Comparison of ENCODE assay signal across 1 cellular context in the genomic region with DNA sequence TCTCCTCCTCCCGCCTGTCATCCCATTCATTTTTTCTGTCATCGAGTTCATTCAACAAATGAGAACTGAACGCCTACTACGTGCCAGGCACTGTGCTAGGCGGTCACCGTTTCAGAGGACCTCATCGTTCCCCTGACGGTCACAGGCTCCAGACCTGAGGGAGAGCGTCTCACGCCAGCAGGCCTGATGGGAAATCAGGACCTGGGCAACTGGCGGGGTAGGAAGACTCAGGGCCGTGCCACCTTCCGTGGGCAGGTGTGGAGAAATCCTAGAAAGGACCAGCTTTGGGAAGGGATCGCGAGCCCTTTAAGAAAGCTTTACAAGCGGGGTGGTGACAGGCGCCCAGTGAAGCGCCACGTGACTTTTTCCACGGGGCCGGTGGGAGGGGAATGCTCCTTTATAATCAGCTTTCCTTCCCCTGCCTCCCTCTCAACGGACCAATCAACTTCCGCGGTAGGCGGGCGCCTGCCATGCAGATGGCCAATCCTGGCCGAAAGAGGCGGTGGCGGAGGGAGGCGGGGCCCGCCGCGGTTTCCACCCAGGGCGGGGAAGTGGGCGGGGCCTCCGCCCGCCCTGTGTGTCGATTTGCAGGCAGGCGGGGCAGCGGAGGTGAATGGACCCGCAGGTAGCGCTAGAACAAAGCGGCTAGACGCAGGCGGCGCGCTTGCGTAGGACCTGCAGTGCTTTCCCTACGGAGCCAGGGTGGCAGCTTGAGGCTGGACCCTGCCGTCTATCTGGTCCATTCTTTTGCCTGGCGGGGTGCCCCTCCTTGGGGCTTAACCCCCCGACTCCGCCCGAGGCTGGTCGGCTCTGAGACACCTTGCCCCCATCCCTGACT.
TF ChIP-seq lines count a peak whose summit lies in the region.

No MANE protein-coding gene starts in this region.

TF ChIP-seq in K562, 482 proteins besides CTCF, POLR2A, EP300 and RAD21 (continued from another document and continues in another):
- TF ChIP-seq, protein P1, sequence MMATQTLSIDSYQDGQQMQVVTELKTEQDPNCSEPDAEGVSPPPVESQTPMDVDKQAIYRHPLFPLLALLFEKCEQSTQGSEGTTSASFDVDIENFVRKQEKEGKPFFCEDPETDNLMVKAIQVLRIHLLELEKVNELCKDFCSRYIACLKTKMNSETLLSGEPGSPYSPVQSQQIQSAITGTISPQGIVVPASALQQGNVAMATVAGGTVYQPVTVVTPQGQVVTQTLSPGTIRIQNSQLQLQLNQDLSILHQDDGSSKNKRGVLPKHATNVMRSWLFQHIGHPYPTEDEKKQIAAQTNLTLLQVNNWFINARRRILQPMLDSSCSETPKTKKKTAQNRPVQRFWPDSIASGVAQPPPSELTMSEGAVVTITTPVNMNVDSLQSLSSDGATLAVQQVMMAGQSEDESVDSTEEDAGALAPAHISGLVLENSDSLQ (IDR thresholded peaks at IDR 0.05): peak; percentile 83
- TF ChIP-seq MEF2D (tag; conservative IDR thresholded peaks at IDR 0.05; ENCODE audit: low read depth) (no peak), HDAC2 (IDR thresholded peaks at IDR 0.05) (peak; percentile 75), CBFA2T3 (IDR thresholded peaks at IDR 0.05) (no peak), PURB (CRISPR knock-in tag; IDR thresholded peaks at IDR 0.05; ENCODE audit: low read depth) (no peak), ZSCAN32 (CRISPR knock-in tag; IDR thresholded peaks at IDR 0.05) (no peak), TAL1 (IDR thresholded peaks at IDR 0.05) (no peak), SPI1 (IDR thresholded peaks at IDR 0.05; ENCODE audit: borderline replicate concordance, low read depth, low read length) (peak; percentile 6; the same call in 1 of the 2 replicates), TAF1 (IDR thresholded peaks at IDR 0.05; ENCODE audit: control insufficient read depth, extremely low read depth, insufficient read depth, low read length, severe bottlenecking) (no peak), ASH1L (IDR thresholded peaks at IDR 0.05; ENCODE audit: borderline replicate concordance, low read depth, partially characterized antibody) (peak; percentile 59), FOXK1 (CRISPR knock-in tag; IDR thresholded peaks at IDR 0.05; ENCODE audit: borderline replicate concordance) (no peak), NR2F6 (CRISPR knock-in tag; IDR thresholded peaks at IDR 0.05) (no peak), BRF1 (IDR thresholded peaks at IDR 0.05; ENCODE audit: borderline replicate concordance, extremely low read depth, insufficient read length) (no peak), ZNF311 (CRISPR knock-in tag; IDR thresholded peaks at IDR 0.05) (no peak), U2AF1 (optimal IDR thresholded peaks at IDR 0.05; ENCODE audit: low read depth, low read length) (no peak), KDM5B (IDR thresholded peaks at IDR 0.05; ENCODE audit: insufficient replicate concordance, low read depth, low read length) (peak; percentile 31), MAZ (CRISPR knock-in tag; conservative IDR thresholded peaks at IDR 0.05 in 1 of 2, IDR thresholded peaks at IDR 0.05 in 1 of 2) (peak in 1 of 2 experiments; percentile 34; a peak in 2 of 4 replicates), ZC3H4 (CRISPR knock-in tag; IDR thresholded peaks at IDR 0.05; ENCODE audit: borderline replicate concordance) (no peak), NFXL1 (CRISPR knock-in tag; IDR thresholded peaks at IDR 0.05) (no peak), POU5F1 (IDR thresholded peaks at IDR 0.05; ENCODE audit: borderline replicate concordance, low read depth, low read length, partially characterized antibody) (no peak), SIN3A (IDR thresholded peaks at IDR 0.05; ENCODE audit: borderline replicate concordance in 2 of 2, control insufficient read depth in 1 of 2, low read depth in 2 of 2, low read length in 2 of 2) (0 out of 4 replicates have a peak, but pooled peaks have one; percentile 36 to 69), ZC3H11A (IDR thresholded peaks at IDR 0.05; ENCODE audit: low read depth, low read length) (no peak), FOSL1 (tag; conservative IDR thresholded peaks at IDR 0.05) (no peak), PCBP2 (IDR thresholded peaks at IDR 0.05; ENCODE audit: low read depth, low read length, poor library complexity, severe bottlenecking) (no peak), HDAC3 (IDR thresholded peaks at IDR 0.05; ENCODE audit: borderline replicate concordance, partially characterized antibody) (no peak), TEAD4 (IDR thresholded peaks at IDR 0.05; ENCODE audit: low read length) (no peak), TEAD4 (CRISPR knock-in tag; IDR thresholded peaks at IDR 0.05; ENCODE audit: borderline replicate concordance) (no peak), HNRNPK (IDR thresholded peaks at IDR 0.05; ENCODE audit: low read depth, low read length, poor library complexity, severe bottlenecking) (no peak), ZNF124 (CRISPR knock-in tag; IDR thresholded peaks at IDR 0.05) (no peak), MXI1 (IDR thresholded peaks at IDR 0.05; ENCODE audit: low read depth, low read length) (peak; percentile 66)
- TF ChIP-seq, protein P2, sequence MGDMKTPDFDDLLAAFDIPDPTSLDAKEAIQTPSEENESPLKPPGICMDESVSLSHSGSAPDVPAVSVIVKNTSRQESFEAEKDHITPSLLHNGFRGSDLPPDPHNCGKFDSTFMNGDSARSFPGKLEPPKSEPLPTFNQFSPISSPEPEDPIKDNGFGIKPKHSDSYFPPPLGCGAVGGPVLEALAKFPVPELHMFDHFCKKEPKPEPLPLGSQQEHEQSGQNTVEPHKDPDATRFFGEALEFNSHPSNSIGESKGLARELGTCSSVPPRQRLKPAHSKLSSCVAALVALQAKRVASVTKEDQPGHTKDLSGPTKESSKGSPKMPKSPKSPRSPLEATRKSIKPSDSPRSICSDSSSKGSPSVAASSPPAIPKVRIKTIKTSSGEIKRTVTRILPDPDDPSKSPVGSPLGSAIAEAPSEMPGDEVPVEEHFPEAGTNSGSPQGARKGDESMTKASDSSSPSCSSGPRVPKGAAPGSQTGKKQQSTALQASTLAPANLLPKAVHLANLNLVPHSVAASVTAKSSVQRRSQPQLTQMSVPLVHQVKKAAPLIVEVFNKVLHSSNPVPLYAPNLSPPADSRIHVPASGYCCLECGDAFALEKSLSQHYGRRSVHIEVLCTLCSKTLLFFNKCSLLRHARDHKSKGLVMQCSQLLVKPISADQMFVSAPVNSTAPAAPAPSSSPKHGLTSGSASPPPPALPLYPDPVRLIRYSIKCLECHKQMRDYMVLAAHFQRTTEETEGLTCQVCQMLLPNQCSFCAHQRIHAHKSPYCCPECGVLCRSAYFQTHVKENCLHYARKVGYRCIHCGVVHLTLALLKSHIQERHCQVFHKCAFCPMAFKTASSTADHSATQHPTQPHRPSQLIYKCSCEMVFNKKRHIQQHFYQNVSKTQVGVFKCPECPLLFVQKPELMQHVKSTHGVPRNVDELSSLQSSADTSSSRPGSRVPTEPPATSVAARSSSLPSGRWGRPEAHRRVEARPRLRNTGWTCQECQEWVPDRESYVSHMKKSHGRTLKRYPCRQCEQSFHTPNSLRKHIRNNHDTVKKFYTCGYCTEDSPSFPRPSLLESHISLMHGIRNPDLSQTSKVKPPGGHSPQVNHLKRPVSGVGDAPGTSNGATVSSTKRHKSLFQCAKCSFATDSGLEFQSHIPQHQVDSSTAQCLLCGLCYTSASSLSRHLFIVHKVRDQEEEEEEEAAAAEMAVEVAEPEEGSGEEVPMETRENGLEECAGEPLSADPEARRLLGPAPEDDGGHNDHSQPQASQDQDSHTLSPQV (IDR thresholded peaks at IDR 0.05): no peak
- TF ChIP-seq, protein P3, sequence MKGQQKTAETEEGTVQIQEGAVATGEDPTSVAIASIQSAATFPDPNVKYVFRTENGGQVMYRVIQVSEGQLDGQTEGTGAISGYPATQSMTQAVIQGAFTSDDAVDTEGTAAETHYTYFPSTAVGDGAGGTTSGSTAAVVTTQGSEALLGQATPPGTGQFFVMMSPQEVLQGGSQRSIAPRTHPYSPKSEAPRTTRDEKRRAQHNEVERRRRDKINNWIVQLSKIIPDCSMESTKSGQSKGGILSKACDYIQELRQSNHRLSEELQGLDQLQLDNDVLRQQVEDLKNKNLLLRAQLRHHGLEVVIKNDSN (CRISPR knock-in tag; IDR thresholded peaks at IDR 0.05): peak; percentile 96
- TF ChIP-seq, protein P4, sequence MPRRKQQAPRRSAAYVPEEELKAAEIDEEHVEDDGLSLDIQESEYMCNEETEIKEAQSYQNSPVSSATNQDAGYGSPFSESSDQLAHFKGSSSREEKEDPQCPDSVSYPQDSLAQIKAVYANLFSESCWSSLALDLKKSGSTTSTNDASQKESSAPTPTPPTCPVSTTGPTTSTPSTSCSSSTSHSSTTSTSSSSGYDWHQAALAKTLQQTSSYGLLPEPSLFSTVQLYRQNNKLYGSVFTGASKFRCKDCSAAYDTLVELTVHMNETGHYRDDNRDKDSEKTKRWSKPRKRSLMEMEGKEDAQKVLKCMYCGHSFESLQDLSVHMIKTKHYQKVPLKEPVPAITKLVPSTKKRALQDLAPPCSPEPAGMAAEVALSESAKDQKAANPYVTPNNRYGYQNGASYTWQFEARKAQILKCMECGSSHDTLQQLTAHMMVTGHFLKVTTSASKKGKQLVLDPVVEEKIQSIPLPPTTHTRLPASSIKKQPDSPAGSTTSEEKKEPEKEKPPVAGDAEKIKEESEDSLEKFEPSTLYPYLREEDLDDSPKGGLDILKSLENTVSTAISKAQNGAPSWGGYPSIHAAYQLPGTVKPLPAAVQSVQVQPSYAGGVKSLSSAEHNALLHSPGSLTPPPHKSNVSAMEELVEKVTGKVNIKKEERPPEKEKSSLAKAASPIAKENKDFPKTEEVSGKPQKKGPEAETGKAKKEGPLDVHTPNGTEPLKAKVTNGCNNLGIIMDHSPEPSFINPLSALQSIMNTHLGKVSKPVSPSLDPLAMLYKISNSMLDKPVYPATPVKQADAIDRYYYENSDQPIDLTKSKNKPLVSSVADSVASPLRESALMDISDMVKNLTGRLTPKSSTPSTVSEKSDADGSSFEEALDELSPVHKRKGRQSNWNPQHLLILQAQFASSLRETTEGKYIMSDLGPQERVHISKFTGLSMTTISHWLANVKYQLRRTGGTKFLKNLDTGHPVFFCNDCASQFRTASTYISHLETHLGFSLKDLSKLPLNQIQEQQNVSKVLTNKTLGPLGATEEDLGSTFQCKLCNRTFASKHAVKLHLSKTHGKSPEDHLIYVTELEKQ (CRISPR knock-in tag; IDR thresholded peaks at IDR 0.05): no peak
- TF ChIP-seq, protein P5, sequence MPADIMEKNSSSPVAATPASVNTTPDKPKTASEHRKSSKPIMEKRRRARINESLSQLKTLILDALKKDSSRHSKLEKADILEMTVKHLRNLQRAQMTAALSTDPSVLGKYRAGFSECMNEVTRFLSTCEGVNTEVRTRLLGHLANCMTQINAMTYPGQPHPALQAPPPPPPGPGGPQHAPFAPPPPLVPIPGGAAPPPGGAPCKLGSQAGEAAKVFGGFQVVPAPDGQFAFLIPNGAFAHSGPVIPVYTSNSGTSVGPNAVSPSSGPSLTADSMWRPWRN (IDR thresholded peaks at IDR 0.05; ENCODE audit: low read depth): no peak
- TF ChIP-seq, protein P6, sequence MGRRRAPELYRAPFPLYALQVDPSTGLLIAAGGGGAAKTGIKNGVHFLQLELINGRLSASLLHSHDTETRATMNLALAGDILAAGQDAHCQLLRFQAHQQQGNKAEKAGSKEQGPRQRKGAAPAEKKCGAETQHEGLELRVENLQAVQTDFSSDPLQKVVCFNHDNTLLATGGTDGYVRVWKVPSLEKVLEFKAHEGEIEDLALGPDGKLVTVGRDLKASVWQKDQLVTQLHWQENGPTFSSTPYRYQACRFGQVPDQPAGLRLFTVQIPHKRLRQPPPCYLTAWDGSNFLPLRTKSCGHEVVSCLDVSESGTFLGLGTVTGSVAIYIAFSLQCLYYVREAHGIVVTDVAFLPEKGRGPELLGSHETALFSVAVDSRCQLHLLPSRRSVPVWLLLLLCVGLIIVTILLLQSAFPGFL (CRISPR knock-in tag; IDR thresholded peaks at IDR 0.05): no peak
- TF ChIP-seq, protein P7, sequence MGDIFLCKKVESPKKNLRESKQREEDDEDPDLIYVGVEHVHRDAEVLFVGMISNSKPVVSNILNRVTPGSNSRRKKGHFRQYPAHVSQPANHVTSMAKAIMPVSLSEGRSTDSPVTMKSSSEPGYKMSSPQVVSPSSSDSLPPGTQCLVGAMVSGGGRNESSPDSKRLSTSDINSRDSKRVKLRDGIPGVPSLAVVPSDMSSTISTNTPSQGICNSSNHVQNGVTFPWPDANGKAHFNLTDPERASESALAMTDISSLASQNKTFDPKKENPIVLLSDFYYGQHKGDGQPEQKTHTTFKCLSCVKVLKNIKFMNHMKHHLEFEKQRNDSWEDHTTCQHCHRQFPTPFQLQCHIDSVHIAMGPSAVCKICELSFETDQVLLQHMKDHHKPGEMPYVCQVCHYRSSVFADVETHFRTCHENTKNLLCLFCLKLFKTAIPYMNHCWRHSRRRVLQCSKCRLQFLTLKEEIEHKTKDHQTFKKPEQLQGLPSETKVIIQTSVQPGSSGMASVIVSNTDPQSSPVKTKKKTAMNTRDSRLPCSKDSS (IDR thresholded peaks at IDR 0.05; ENCODE audit: low read depth, partially characterized antibody): no peak
- TF ChIP-seq, protein P8, sequence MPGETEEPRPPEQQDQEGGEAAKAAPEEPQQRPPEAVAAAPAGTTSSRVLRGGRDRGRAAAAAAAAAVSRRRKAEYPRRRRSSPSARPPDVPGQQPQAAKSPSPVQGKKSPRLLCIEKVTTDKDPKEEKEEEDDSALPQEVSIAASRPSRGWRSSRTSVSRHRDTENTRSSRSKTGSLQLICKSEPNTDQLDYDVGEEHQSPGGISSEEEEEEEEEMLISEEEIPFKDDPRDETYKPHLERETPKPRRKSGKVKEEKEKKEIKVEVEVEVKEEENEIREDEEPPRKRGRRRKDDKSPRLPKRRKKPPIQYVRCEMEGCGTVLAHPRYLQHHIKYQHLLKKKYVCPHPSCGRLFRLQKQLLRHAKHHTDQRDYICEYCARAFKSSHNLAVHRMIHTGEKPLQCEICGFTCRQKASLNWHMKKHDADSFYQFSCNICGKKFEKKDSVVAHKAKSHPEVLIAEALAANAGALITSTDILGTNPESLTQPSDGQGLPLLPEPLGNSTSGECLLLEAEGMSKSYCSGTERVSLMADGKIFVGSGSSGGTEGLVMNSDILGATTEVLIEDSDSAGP (CRISPR knock-in tag; IDR thresholded peaks at IDR 0.05): peak; percentile 98
- TF ChIP-seq, protein P9, sequence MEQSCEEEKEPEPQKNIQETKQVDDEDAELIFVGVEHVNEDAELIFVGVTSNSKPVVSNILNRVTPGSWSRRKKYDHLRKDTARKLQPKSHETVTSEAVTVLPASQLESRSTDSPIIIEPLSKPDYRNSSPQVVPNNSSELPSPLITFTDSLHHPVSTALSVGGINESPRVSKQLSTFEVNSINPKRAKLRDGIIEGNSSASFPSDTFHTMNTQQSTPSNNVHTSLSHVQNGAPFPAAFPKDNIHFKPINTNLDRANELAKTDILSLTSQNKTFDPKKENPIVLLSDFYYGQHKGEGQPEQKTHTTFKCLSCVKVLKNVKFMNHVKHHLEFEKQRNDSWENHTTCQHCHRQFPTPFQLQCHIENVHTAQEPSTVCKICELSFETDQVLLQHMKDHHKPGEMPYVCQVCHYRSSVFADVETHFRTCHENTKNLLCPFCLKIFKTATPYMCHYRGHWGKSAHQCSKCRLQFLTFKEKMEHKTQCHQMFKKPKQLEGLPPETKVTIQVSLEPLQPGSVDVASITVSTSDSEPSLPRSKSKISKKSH (CRISPR knock-in tag; IDR thresholded peaks at IDR 0.05): no peak
- TF ChIP-seq, protein P10, sequence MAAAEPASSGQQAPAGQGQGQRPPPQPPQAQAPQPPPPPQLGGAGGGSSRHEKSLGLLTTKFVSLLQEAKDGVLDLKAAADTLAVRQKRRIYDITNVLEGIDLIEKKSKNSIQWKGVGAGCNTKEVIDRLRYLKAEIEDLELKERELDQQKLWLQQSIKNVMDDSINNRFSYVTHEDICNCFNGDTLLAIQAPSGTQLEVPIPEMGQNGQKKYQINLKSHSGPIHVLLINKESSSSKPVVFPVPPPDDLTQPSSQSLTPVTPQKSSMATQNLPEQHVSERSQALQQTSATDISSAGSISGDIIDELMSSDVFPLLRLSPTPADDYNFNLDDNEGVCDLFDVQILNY (CRISPR knock-in tag; IDR thresholded peaks at IDR 0.05): no peak
